In the genomic region with DNA sequence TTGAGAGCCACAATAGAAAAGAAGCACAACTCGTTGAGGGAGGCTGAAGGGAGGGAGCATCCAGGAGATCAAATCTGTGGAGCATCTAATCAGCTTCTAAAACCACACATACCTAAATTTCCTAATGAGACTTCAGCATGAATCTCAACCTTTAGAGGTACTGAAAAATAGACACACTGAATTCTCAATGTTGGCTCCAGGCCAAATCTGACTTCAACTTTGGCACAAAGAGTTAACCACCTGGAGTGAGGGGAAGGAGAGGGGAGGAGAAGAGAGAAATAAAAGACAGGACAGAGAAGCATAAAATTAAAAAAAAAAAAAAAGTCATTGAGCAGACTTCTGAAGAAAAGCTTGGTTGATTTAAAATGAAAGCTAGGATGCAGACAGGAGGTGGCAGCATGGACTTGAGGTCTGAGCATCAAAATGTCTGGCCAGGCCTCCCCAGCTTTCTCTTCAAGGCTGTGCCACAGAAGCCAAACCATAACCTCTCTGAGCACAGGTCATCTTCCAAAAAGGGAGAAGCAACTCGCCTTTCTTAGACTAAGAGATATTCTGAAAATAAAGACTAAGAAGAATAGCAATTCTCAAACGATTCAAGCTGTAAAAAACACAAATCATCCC, we compare ENCODE assay signal across 10 cellular contexts.
A peak's percentile ranks its signal among the peaks of the same experiment; 100 is the strongest.
DNase-seq lines count a peak whose midpoint lies in the region; ATAC-seq, FAIRE-seq and TF ChIP-seq lines count a peak whose summit lies in the region.
"Had no signal": no experiment of that assay in that cellular context is flagged by ENCODE, and none has a peak within 500 bp of the region (broad histone marks: within the 10 kb centered on the region; RNA-seq: fewer than 3 reads in every experiment).

No MANE protein-coding gene starts in this region.

- no peak for FAIRE-seq in bronchial epithelial cell (lab: Jason Lieb, UNC)

- TF ChIP-seq RAD21 in IMR-90 (IDR thresholded peaks at IDR 0.05; ENCODE audit: low read length), result peak; percentile 57

- no peak overlapping the region for H2AK5ac ChIP-seq in IMR-90 (ENCODE audit: low read depth, low read length)
- H2AK5ac ChIP-seq in H9 (ENCODE audit: insufficient read length, low read length), result no peak overlapping the region

- H4K91ac ChIP-seq in IMR-90 (ENCODE audit: insufficient read depth, low read depth, low read length), result no peak overlapping the region
- no peak overlapping the region for H4K91ac ChIP-seq in H9 (ENCODE audit: insufficient read length, low read depth, low read length)

- no peak overlapping the region for H3K27ac ChIP-seq in IMR-90 (ENCODE audit: insufficient read depth, low read length)
- H3K27ac ChIP-seq in H9 (ENCODE audit: insufficient read length, low read depth, low read length), result no peak overlapping the region
- H3K27ac ChIP-seq in gastroesophageal sphincter, result no peak overlapping the region
- H3K27ac ChIP-seq: thoracic aorta had no signal

- DNase-seq in AG20443 (ENCODE audit: low spot score), result peak; percentile 68
- DNase-seq in IMR-90, result peak; percentile 57
- no peak for DNase-seq in bronchial epithelial cell (ENCODE audit: low read depth)
- no peak for DNase-seq in left lobe of liver (ENCODE audit: low spot score)
- DNase-seq in H9, result no peak
- DNase-seq: islet precursor cell had no signal

- H3K4me1 ChIP-seq in IMR-90 (ENCODE audit: control insufficient read depth, insufficient read depth, low read length) (no peaks in the 10 kb centered on the region), H9 (ENCODE audit: insufficient read depth, low read length) (no peaks in the 10 kb centered on the region), gastroesophageal sphincter (peaks cover 0 to 9% (median 4%) of the 10 kb centered on the region in 3 donors)

- H3K27me3 ChIP-seq in IMR-90 (ENCODE audit: control insufficient read depth, insufficient read depth, low read length), result no peaks in the 10 kb centered on the region
- H3K27me3 ChIP-seq in bronchial epithelial cell (ENCODE audit: control insufficient read depth, insufficient read depth, low read length), result no peaks in the 10 kb centered on the region
- H3K27me3 ChIP-seq in H9 (ENCODE audit: insufficient read depth, low read length), result no peaks in the 10 kb centered on the region; the same call in 1 of the 2 replicates
- H3K27me3 ChIP-seq in gastroesophageal sphincter, result no peaks in the 10 kb centered on the region

- dilution Hi-C loops in IMR-90 (cut with HindIII; ENCODE audit: low sequenced_read_pairs, unreplicated experiment), result no loop called here

- H3K27ac Mint-ChIP-seq in H9, result no peak overlapping the region

- H3K9me1 ChIP-seq in IMR-90 (ENCODE audit: insufficient read depth, low read length), result no peaks in the 10 kb centered on the region

- H2AFZ ChIP-seq in IMR-90 (replicated peaks; ENCODE audit: low read length, poor library complexity) (no peak overlapping the region), H9 (ENCODE audit: low read length) (no peak overlapping the region)

- H3K4me2 ChIP-seq in IMR-90 (ENCODE audit: low read depth, low read length), result no peak overlapping the region
- H3K4me2 ChIP-seq in H9 (ENCODE audit: insufficient read depth, insufficient read length, low read length), result no peak overlapping the region

- H2BK20ac ChIP-seq in IMR-90 (ENCODE audit: low read depth, low read length), result no peak overlapping the region
- no peak overlapping the region for H2BK20ac ChIP-seq in H9 (ENCODE audit: low read depth, low read length, poor library complexity, severe bottlenecking)

- TF ChIP-seq POLR2A in IMR-90 (IDR thresholded peaks at IDR 0.05; ENCODE audit: low read depth, low read length) (no peak), gastroesophageal sphincter (IDR thresholded peaks at IDR 0.05) (no peak)

- CTCF ChIA-PET in IMR-90 (lab: Yijun Ruan, JAX), result interaction anchor here (0.6 to 1.8 kb wide), 5 partner anchors 50 to 316 kb away, joined by 3 to 9 read pairs (median 4); no protein-coding TSS in a partner anchor

- in situ Hi-C loops in IMR-90 (cut with MboI; ENCODE audit: low sequenced_read_pairs), result no loop called here

- no peak overlapping the region for H2BK120ac ChIP-seq in IMR-90 (ENCODE audit: low read depth, low read length)
- H2BK120ac ChIP-seq in H9 (ENCODE audit: low read depth, low read length, poor library complexity, severe bottlenecking), result no peak overlapping the region

- no peak for TF ChIP-seq EP300 in gastroesophageal sphincter (IDR thresholded peaks at IDR 0.05)

- peaks cover 35 to 49% of the 10 kb centered on the region in 2 experiments for H3K9me3 Mint-ChIP-seq in H9

- POLR2A ChIA-PET in IMR-90 (lab: Charles Lee; ENCODE audit: unreplicated experiment), result interaction anchor here (0.6 kb wide), 1 partner anchor 12 kb away, joined by 5 read pairs; no protein-coding TSS in a partner anchor

- ATAC-seq in IMR-90 (ENCODE audit: low read depth), result peak; percentile 49; the same call in 1 of the 2 replicates
- ATAC-seq in left lobe of liver, result peak; percentile 82
- no peak for ATAC-seq in GM18517 (IDR thresholded peaks at IDR 0.05; ENCODE audit: unreplicated experiment)
- ATAC-seq in gastroesophageal sphincter, result no peak
- no peak for ATAC-seq in HG02678 (IDR thresholded peaks at IDR 0.05; ENCODE audit: unreplicated experiment)

- H3K23me2 ChIP-seq in H9 (ENCODE audit: insufficient read length, low read depth, low read length, poor library complexity, severe bottlenecking), result no peaks in the 10 kb centered on the region

- no CpG with 5 or more reads among the region's 3 CpGs for WGBS in IMR-90 (ENCODE audit: extremely low coverage in 2 of 2, insufficient read length in 1 of 2), 2 experiments
- no CpG with 5 or more reads among the region's 3 CpGs for WGBS in H9 (ENCODE audit: extremely low coverage, insufficient read length, low lambda C conversion rate)
- WGBS in gastroesophageal sphincter (ENCODE audit: low coverage in 1 of 2), 2 donors, result 71 to 85% methylated on average over 2 to 3 of the region's 3 CpGs

- peak; percentile 41 for TF ChIP-seq CTCF in IMR-90 (conservative IDR thresholded peaks at IDR 0.05; ENCODE audit: low read depth, low read length)
- peak; percentile 6 for TF ChIP-seq CTCF in bronchial epithelial cell (IDR thresholded peaks at IDR 0.05; ENCODE audit: insufficient read depth, low read length, severe bottlenecking)
- TF ChIP-seq CTCF in H9 (conservative IDR thresholded peaks at IDR 0.05), result no peak
- TF ChIP-seq CTCF in gastroesophageal sphincter (IDR thresholded peaks at IDR 0.05), result peak in 2 of 4 experiments; percentile 16 to 44

- peaks cover 2% of the 10 kb centered on the region for H3K79me2 ChIP-seq in H9 (ENCODE audit: insufficient read depth, low read length)

- H2BK12ac ChIP-seq in H9 (ENCODE audit: insufficient read length, low read depth, low read length), result no peak overlapping the region

- H3K4ac ChIP-seq in IMR-90 (ENCODE audit: low read depth, low read length), result no peak overlapping the region
- H3K4ac ChIP-seq in H9 (ENCODE audit: low read depth, low read length), result no peak overlapping the region

- H3K79me1 ChIP-seq in IMR-90 (ENCODE audit: low read depth in 1 of 2, low read length in 2 of 2) (peaks cover 0 to 4% of the 10 kb centered on the region in 2 experiments; a peak in 1 of 4 replicates), H9 (ENCODE audit: insufficient read depth, low read depth, low read length, poor library complexity, severe bottlenecking) (no peaks in the 10 kb centered on the region)

- H3K23ac ChIP-seq in IMR-90 (ENCODE audit: low read depth, low read length) (no peak overlapping the region), H9 (ENCODE audit: insufficient read length, low read depth, low read length) (no peak overlapping the region)

- H3K14ac ChIP-seq in IMR-90 (replicated peaks; ENCODE audit: low read depth, low read length), result no peak overlapping the region
- H3K14ac ChIP-seq in H9 (ENCODE audit: insufficient read depth, low read length), result no peak overlapping the region

- H4K20me1 ChIP-seq in IMR-90 (ENCODE audit: insufficient read depth, low read length) (no peaks in the 10 kb centered on the region), H9 (ENCODE audit: control insufficient read depth, insufficient read depth, insufficient read length) (no peaks in the 10 kb centered on the region)

- no peak overlapping the region for H4K8ac ChIP-seq in IMR-90 (ENCODE audit: low read depth in 2 of 2, low read length in 2 of 2)
- no peak overlapping the region for H4K8ac ChIP-seq in H9 (replicated peaks; ENCODE audit: insufficient read length, low read depth, low read length)

- H3K9me3 ChIP-seq in IMR-90 (ENCODE audit: control insufficient read depth, insufficient read depth, low read length) (peaks cover 4% of the 10 kb centered on the region; the same call in 1 of the 2 replicates), H9 (ENCODE audit: control insufficient read depth, low read depth, low read length) (peaks cover 30% of the 10 kb centered on the region), gastroesophageal sphincter (no peaks in the 10 kb centered on the region)
- H3K9me3 ChIP-seq: thoracic aorta had no signal

- H3K27me3 Mint-ChIP-seq in H9 (ENCODE audit: low read depth), result no peaks in the 10 kb centered on the region

- no peak overlapping the region for H3K9ac ChIP-seq in IMR-90 (ENCODE audit: low read depth, low read length)
- H3K9ac ChIP-seq in H9 (ENCODE audit: extremely low read depth, insufficient read length, low read length), result no peak overlapping the region

- H3K4me1 Mint-ChIP-seq in H9, result peaks cover 4 to 9% of the 10 kb centered on the region in 2 experiments; a peak in 2 of 4 replicates

- no peak overlapping the region for H2BK5ac ChIP-seq in IMR-90 (ENCODE audit: low read depth, low read length, poor library complexity, severe bottlenecking)
- no peak overlapping the region for H2BK5ac ChIP-seq in H9 (ENCODE audit: insufficient read length, low read length)

- H3K36me3 ChIP-seq in IMR-90 (ENCODE audit: control insufficient read depth, insufficient read depth, low read length) (no peaks in the 10 kb centered on the region), bronchial epithelial cell (ENCODE audit: control insufficient read depth, insufficient read depth, low read length) (no peaks in the 10 kb centered on the region), gastroesophageal sphincter (no peaks in the 10 kb centered on the region)
- H3K36me3 ChIP-seq: thoracic aorta had no signal

- H3K4me3 Mint-ChIP-seq in H9, result no peak overlapping the region

- no peak overlapping the region for H2AK9ac ChIP-seq in IMR-90 (replicated peaks; ENCODE audit: low read depth, low read length, poor library complexity)

- no peak overlapping the region for H2BK15ac ChIP-seq in IMR-90 (ENCODE audit: low read depth, low read length)
- no peak overlapping the region for H2BK15ac ChIP-seq in H9 (ENCODE audit: low read depth, low read length)

- H3K56ac ChIP-seq in IMR-90 (ENCODE audit: extremely low read depth, insufficient read depth, low read length) (no peak overlapping the region), H9 (ENCODE audit: insufficient read length, low read depth, low read length) (no peak overlapping the region)

- H4K5ac ChIP-seq in IMR-90 (ENCODE audit: low read depth, low read length), result no peak overlapping the region
- no peak overlapping the region for H4K5ac ChIP-seq in H9 (ENCODE audit: insufficient read length, low read depth, low read length)

- no TSS peak for BruUV-seq in IMR-90 (replicated peaks; lab: Mats Ljungman, UMichigan)

- H3T11ph ChIP-seq in H9 (ENCODE audit: low read length), result no peak overlapping the region

- peaks cover 35 to 47% (median 40%) of the 10 kb centered on the region in 3 experiments for H3K36me3 Mint-ChIP-seq in H9 (ENCODE audit: insufficient read depth in 1 of 3, low read depth in 3 of 3)

- no peak overlapping the region for H3K18ac ChIP-seq in IMR-90 (ENCODE audit: low read depth, low read length)
- H3K18ac ChIP-seq in H9 (ENCODE audit: insufficient read length, low read depth, low read length), result no peak overlapping the region

- intact Hi-C loops in IMR-90 (cut with micrococcal nuclease), result loop anchor here (1.0 to 10.0 kb wide), 2 partner anchors 316 to 530 kb away; partner anchors contain the start of gene NEK6

- H3K4me3 ChIP-seq in IMR-90 (ENCODE audit: insufficient read depth, low read depth, low read length) (no peak overlapping the region), bronchial epithelial cell (ENCODE audit: low read depth, low read length) (no peak overlapping the region), gastroesophageal sphincter (no peak overlapping the region)
- H3K4me3 ChIP-seq: thoracic aorta had no signal

Comparison
In these comparisons a context has a peak if more than half of its experiments do, and no peak if none do; other contexts are left out.
1. DNase-seq: peak in AG20443 (single experiment) and IMR-90 (single experiment); none in bronchial epithelial cell (single experiment), left lobe of liver (single experiment) and H9 (single experiment).
2. ATAC-seq: peak in IMR-90 (single experiment) and left lobe of liver (single experiment); none in GM18517 (single experiment), gastroesophageal sphincter (single experiment) and HG02678 (single experiment).